Comparison of ENCODE assay signal across 1 cellular context in the genomic region with DNA sequence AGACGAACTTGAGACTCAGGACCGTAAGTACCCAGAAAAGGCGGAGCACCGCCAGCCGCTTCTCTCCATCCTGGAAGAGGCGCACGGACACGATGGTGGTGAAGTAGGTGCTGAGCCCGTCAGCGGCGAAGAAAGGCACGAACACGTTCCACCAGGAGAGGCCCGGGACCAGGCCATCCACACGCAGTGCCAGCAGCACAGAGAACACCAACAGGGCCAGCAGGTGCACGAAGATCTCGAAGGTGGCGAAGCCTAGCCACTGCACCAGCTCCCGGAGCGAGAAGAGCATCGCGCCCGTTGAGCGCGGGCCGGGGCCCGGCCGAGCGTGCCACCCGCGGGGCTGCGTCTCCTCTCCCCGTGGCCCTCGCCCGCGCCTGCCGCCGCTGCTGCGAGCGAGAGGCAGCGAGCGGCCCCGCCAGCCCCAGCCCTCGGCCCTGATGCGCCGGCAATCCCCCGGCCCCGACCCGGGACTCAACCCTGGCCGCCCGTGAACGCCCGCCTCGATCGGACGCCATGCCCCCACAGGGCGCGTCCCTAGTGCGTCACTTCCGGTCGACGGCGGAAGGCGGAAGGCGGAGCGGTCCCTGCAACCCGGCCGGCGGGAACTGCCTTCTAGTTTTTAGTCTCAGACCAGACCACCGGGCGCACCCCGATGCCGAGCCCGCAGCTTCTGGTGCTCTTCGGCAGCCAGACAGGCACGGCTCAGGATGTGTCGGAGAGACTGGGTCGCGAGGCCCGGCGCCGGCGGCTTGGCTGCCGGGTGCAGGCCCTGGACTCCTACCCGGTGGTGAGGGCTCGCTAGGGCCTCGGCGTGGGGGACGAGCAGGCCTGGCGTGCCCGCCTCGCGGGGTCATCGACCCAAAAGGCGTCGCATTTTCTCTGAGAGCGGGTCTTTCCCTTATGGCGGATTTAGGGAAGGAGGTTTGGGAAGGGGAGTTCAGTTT.
TF ChIP-seq lines count a peak whose summit lies in the region.

Gene NDOR1, plus strand, starts transcription at position 575 of the 944 bp plus-strand sequence. Its CDS starts 78 bp downstream, at position 653.
Gene TMEM203, minus strand, starts transcription at position 523 of the 944 bp plus-strand sequence. Its CDS starts 234 bp downstream, at position 289.

TF ChIP-seq in HepG2, 621 proteins besides CTCF, POLR2A, EP300 and RAD21 (continued from another document and continues in another):
- TF ChIP-seq, protein P1, sequence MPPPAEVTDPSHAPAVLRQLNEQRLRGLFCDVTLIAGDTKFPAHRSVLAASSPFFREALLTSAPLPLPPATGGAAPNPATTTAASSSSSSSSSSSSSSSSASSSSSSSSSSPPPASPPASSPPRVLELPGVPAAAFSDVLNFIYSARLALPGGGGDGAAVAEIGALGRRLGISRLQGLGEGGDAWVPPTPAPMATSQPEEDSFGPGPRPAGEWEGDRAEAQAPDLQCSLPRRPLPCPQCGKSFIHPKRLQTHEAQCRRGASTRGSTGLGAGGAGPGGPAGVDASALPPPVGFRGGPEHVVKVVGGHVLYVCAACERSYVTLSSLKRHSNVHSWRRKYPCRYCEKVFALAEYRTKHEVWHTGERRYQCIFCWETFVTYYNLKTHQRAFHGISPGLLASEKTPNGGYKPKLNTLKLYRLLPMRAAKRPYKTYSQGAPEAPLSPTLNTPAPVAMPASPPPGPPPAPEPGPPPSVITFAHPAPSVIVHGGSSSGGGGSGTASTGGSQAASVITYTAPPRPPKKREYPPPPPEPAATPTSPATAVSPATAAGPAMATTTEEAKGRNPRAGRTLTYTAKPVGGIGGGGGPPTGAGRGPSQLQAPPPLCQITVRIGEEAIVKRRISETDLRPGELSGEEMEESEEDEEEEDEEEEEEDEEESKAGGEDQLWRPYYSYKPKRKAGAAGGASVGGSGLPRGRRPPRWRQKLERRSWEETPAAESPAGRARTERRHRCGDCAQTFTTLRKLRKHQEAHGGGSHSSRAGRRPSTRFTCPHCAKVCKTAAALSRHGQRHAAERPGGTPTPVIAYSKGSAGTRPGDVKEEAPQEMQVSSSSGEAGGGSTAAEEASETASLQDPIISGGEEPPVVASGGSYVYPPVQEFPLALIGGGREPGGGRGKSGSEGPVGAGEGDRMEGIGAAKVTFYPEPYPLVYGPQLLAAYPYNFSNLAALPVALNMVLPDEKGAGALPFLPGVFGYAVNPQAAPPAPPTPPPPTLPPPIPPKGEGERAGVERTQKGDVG (CRISPR knock-in tag; IDR thresholded peaks at IDR 0.05; ENCODE audit: borderline replicate concordance) = no peak
- TF ChIP-seq U2AF2 (IDR thresholded peaks at IDR 0.05; ENCODE audit: low read depth, low read length) (no peak), CBX1 (IDR thresholded peaks at IDR 0.05; ENCODE audit: low read depth) (no peak), BCL3 (CRISPR knock-in tag; IDR thresholded peaks at IDR 0.05) (peak; percentile 49; the same call in 1 of the 2 replicates), BRF2 (CRISPR knock-in tag; IDR thresholded peaks at IDR 0.05) (no peak), ZNF180 (CRISPR knock-in tag; IDR thresholded peaks at IDR 0.05; ENCODE audit: borderline replicate concordance, low read depth) (no peak), TCF12 (IDR thresholded peaks at IDR 0.05) (no peak), TCF12 (CRISPR knock-in tag; IDR thresholded peaks at IDR 0.05) (0 out of 2 replicates have a peak, but pooled peaks have one; percentile 28), HOXA3 (CRISPR knock-in tag; IDR thresholded peaks at IDR 0.05) (peak; percentile 98), TEAD2 (CRISPR knock-in tag; IDR thresholded peaks at IDR 0.05) (no peak), ZNF577 (CRISPR knock-in tag; IDR thresholded peaks at IDR 0.05; ENCODE audit: borderline replicate concordance, low read depth) (no peak), ZNF20 (CRISPR knock-in tag; IDR thresholded peaks at IDR 0.05) (no peak), ZNF558 (CRISPR knock-in tag; IDR thresholded peaks at IDR 0.05; ENCODE audit: borderline replicate concordance) (no peak), FOXA3 (CRISPR knock-in tag; IDR thresholded peaks at IDR 0.05) (peak; percentile 48; the same call in 1 of the 2 replicates), SOX6 (IDR thresholded peaks at IDR 0.05) (no peak), SOX6 (CRISPR knock-in tag; IDR thresholded peaks at IDR 0.05) (no peak), CBFB (CRISPR knock-in tag; IDR thresholded peaks at IDR 0.05) (peak; percentile 9; the same call in 1 of the 2 replicates), DRAP1 (CRISPR knock-in tag; IDR thresholded peaks at IDR 0.05) (0 out of 2 replicates have a peak, but pooled peaks have one; percentile 26)
- TF ChIP-seq, protein P2, sequence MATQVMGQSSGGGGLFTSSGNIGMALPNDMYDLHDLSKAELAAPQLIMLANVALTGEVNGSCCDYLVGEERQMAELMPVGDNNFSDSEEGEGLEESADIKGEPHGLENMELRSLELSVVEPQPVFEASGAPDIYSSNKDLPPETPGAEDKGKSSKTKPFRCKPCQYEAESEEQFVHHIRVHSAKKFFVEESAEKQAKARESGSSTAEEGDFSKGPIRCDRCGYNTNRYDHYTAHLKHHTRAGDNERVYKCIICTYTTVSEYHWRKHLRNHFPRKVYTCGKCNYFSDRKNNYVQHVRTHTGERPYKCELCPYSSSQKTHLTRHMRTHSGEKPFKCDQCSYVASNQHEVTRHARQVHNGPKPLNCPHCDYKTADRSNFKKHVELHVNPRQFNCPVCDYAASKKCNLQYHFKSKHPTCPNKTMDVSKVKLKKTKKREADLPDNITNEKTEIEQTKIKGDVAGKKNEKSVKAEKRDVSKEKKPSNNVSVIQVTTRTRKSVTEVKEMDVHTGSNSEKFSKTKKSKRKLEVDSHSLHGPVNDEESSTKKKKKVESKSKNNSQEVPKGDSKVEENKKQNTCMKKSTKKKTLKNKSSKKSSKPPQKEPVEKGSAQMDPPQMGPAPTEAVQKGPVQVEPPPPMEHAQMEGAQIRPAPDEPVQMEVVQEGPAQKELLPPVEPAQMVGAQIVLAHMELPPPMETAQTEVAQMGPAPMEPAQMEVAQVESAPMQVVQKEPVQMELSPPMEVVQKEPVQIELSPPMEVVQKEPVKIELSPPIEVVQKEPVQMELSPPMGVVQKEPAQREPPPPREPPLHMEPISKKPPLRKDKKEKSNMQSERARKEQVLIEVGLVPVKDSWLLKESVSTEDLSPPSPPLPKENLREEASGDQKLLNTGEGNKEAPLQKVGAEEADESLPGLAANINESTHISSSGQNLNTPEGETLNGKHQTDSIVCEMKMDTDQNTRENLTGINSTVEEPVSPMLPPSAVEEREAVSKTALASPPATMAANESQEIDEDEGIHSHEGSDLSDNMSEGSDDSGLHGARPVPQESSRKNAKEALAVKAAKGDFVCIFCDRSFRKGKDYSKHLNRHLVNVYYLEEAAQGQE (IDR thresholded peaks at IDR 0.05; ENCODE audit: borderline replicate concordance in 1 of 2, low read depth in 1 of 2, low read length in 2 of 2) = peak in 1 of 2 experiments; percentile 7; a peak in 1 of 4 replicates
- TF ChIP-seq, protein P3, sequence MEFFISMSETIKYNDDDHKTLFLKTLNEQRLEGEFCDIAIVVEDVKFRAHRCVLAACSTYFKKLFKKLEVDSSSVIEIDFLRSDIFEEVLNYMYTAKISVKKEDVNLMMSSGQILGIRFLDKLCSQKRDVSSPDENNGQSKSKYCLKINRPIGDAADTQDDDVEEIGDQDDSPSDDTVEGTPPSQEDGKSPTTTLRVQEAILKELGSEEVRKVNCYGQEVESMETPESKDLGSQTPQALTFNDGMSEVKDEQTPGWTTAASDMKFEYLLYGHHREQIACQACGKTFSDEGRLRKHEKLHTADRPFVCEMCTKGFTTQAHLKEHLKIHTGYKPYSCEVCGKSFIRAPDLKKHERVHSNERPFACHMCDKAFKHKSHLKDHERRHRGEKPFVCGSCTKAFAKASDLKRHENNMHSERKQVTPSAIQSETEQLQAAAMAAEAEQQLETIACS (CRISPR knock-in tag; IDR thresholded peaks at IDR 0.05) = peak; percentile 37; the same call in 1 of the 2 replicates
- TF ChIP-seq, protein P4, sequence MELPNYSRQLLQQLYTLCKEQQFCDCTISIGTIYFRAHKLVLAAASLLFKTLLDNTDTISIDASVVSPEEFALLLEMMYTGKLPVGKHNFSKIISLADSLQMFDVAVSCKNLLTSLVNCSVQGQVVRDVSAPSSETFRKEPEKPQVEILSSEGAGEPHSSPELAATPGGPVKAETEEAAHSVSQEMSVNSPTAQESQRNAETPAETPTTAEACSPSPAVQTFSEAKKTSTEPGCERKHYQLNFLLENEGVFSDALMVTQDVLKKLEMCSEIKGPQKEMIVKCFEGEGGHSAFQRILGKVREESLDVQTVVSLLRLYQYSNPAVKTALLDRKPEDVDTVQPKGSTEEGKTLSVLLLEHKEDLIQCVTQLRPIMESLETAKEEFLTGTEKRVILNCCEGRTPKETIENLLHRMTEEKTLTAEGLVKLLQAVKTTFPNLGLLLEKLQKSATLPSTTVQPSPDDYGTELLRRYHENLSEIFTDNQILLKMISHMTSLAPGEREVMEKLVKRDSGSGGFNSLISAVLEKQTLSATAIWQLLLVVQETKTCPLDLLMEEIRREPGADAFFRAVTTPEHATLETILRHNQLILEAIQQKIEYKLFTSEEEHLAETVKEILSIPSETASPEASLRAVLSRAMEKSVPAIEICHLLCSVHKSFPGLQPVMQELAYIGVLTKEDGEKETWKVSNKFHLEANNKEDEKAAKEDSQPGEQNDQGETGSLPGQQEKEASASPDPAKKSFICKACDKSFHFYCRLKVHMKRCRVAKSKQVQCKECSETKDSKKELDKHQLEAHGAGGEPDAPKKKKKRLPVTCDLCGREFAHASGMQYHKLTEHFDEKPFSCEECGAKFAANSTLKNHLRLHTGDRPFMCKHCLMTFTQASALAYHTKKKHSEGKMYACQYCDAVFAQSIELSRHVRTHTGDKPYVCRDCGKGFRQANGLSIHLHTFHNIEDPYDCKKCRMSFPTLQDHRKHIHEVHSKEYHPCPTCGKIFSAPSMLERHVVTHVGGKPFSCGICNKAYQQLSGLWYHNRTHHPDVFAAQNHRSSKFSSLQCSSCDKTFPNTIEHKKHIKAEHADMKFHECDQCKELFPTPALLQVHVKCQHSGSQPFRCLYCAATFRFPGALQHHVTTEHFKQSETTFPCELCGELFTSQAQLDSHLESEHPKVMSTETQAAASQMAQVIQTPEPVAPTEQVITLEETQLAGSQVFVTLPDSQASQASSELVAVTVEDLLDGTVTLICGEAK (IDR thresholded peaks at IDR 0.05) = peak; percentile 66
- TF ChIP-seq, protein P4 (CRISPR knock-in tag; IDR thresholded peaks at IDR 0.05) = peak; percentile 53; the same call in 1 of the 2 replicates
